Comparison of ENCODE assay signal across 9 cellular contexts in genomic region chr14:92922883-92923743, GRCh38. TPM values are rescaled to one million over a fixed set of nuclear protein-coding genes. Genes with fewer than 3 reads are reported as not detected.
DNase-seq lines count a peak whose midpoint lies in the region; ATAC-seq and TF ChIP-seq lines count a peak whose summit lies in the region.
"Had no signal": no experiment of that assay in that cellular context is flagged by ENCODE, and none has a peak within 500 bp of the region (broad histone marks: within the 10 kb centered on the region; RNA-seq: fewer than 3 reads in every experiment).

CHGA (plus strand) TSS chr14:92923150; CDS start chr14:92923360, 210 bp downstream.

- H3K9me3 ChIP-seq in fibroblast of lung (ENCODE audit: control insufficient read depth, insufficient read depth, low read depth, low read length) = no peaks in the 10 kb centered on the region
- no peaks in the 10 kb centered on the region for H3K9me3 ChIP-seq in neural progenitor cell (ENCODE audit: low read depth)

- H3K4me2 ChIP-seq in fibroblast of lung (ENCODE audit: extremely low read depth, insufficient read depth, low read length) (no peak within 1 kb of the TSS), neural progenitor cell (peak within 1 kb of the TSS; percentile 95)

- DNase-seq in DMS 273 (lab: John Stamatoyannopoulos, UW; ENCODE audit: unreplicated experiment) = peak; percentile 80
- DNase-seq in DMS 273 treated with DMSO at 0.1 percent for 48 hours (lab: John Stamatoyannopoulos, UW) = no peak
- peak; percentile 60 for DNase-seq in NCI-H345 treated with DMSO at 0.1 percent for 48 hours (lab: John Stamatoyannopoulos, UW; ENCODE audit: unreplicated experiment)
- DNase-seq in activated CD8-positive, alpha-beta memory T cell treated with anti-CD3 and anti-CD28 coated beads, Interleukin-2, amount 10 ng/mL, durations not matched to agents 7 days and 5 days = peak; percentile 67
- DNase-seq in fibroblast of lung (ENCODE audit: low read depth in 2 of 2) = peak; percentile 32 to 35
- peak; percentile 92 for DNase-seq in neural progenitor cell (ENCODE audit: low spot score)
- DNase-seq in NCI-H226 = no peak

- TF ChIP-seq CTCF in fibroblast of lung (conservative IDR thresholded peaks at IDR 0.05 in 1 of 2, IDR thresholded peaks at IDR 0.05 in 1 of 2; ENCODE audit: low read depth in 1 of 2, low read length in 2 of 2) = no peak
- no peak for TF ChIP-seq CTCF in neural progenitor cell (IDR thresholded peaks at IDR 0.05)

- H3K4me1 Mint-ChIP-seq in activated CD8-positive, alpha-beta memory T cell treated with anti-CD3 and anti-CD28 coated beads, Interleukin-2, amount 10 ng/mL, durations not matched to agents 7 days and 5 days = peaks cover 4% of the 10 kb centered on the region
- peaks cover 5% of the 10 kb centered on the region for H3K4me1 Mint-ChIP-seq in neural progenitor cell

- peaks cover 6% of the 10 kb centered on the region for H3K27me3 ChIP-seq in fibroblast of lung (ENCODE audit: control insufficient read depth, insufficient read depth, low read length)
- peaks cover 80% of the 10 kb centered on the region for H3K27me3 ChIP-seq in neural progenitor cell

- H3K4me1 ChIP-seq in fibroblast of lung (ENCODE audit: control insufficient read depth, extremely low read depth, insufficient read depth, low read length) (no peaks in the 10 kb centered on the region), neural progenitor cell (no peaks in the 10 kb centered on the region)

- H3F3A ChIP-seq in neural progenitor cell (ENCODE audit: low read depth) = no peaks in the 10 kb centered on the region

- ATAC-seq in activated CD8-positive, alpha-beta memory T cell treated with anti-CD3 and anti-CD28 coated beads, Interleukin-2, amount 10 ng/mL, durations not matched to agents 7 days and 5 days = peak; percentile 80
- ATAC-seq in GM21737 (IDR thresholded peaks at IDR 0.05; ENCODE audit: unreplicated experiment) = no peak

- H3K9ac ChIP-seq in fibroblast of lung (ENCODE audit: insufficient read depth, low read length) (no peak within 1 kb of the TSS), neural progenitor cell (no peak within 1 kb of the TSS)

- H3K4me3 Mint-ChIP-seq in activated CD8-positive, alpha-beta memory T cell treated with anti-CD3 and anti-CD28 coated beads, Interleukin-2, amount 10 ng/mL, durations not matched to agents 7 days and 5 days = no peak within 1 kb of the TSS
- H3K4me3 Mint-ChIP-seq in neural progenitor cell = peak within 1 kb of the TSS; percentile 89

- no peak within 1 kb of the TSS for H3K27ac Mint-ChIP-seq in activated CD8-positive, alpha-beta memory T cell treated with anti-CD3 and anti-CD28 coated beads, Interleukin-2, amount 10 ng/mL, durations not matched to agents 7 days and 5 days
- no peak within 1 kb of the TSS for H3K27ac Mint-ChIP-seq in neural progenitor cell

- CTCF ChIA-PET in activated CD8-positive, alpha-beta memory T cell treated with anti-CD3 and anti-CD28 coated beads, Interleukin-2, amount 10 ng/mL, durations not matched to agents 7 days and 5 days (lab: Charles Lee) = no interaction called here

- H3K27ac ChIP-seq in fibroblast of lung (ENCODE audit: insufficient read depth, low read length) (no peak within 1 kb of the TSS), neural progenitor cell (no peak within 1 kb of the TSS)
- H3K27ac ChIP-seq: 22Rv1 had no signal

- H3K4me3 ChIP-seq in fibroblast of lung (replicated peaks in 1 of 4; ENCODE audit: control extremely low read depth in 1 of 4, insufficient read depth in 1 of 4, low read depth in 3 of 4, low read length in 4 of 4) (no peak within 1 kb of the TSS), neural progenitor cell (peak within 1 kb of the TSS; percentile 78)

- H3K36me3 Mint-ChIP-seq in activated CD8-positive, alpha-beta memory T cell treated with anti-CD3 and anti-CD28 coated beads, Interleukin-2, amount 10 ng/mL, durations not matched to agents 7 days and 5 days = no peaks in the 10 kb centered on the region
- no peaks in the 10 kb centered on the region for H3K36me3 Mint-ChIP-seq in neural progenitor cell

- no peaks in the 10 kb centered on the region for H4K20me1 ChIP-seq in fibroblast of lung (ENCODE audit: control insufficient read depth, extremely low read depth, insufficient read depth, low read length)
- H4K20me1 ChIP-seq in neural progenitor cell (ENCODE audit: low read depth) = peaks cover 8% of the 10 kb centered on the region

- no peaks in the 10 kb centered on the region for H3K9me3 Mint-ChIP-seq in activated CD8-positive, alpha-beta memory T cell treated with anti-CD3 and anti-CD28 coated beads, Interleukin-2, amount 10 ng/mL, durations not matched to agents 7 days and 5 days (ENCODE audit: low read depth)
- no peaks in the 10 kb centered on the region for H3K9me3 Mint-ChIP-seq in neural progenitor cell

- H3K36me3 ChIP-seq in fibroblast of lung (ENCODE audit: control insufficient read depth, insufficient read depth, low read length) = no peaks in the 10 kb centered on the region
- H3K36me3 ChIP-seq in neural progenitor cell = no peaks in the 10 kb centered on the region

- peaks cover 22% of the 10 kb centered on the region for H3K27me3 Mint-ChIP-seq in activated CD8-positive, alpha-beta memory T cell treated with anti-CD3 and anti-CD28 coated beads, Interleukin-2, amount 10 ng/mL, durations not matched to agents 7 days and 5 days
- peaks cover 43% of the 10 kb centered on the region for H3K27me3 Mint-ChIP-seq in neural progenitor cell (ENCODE audit: insufficient read depth, low read depth)

- H3K79me2 ChIP-seq in fibroblast of lung (ENCODE audit: control insufficient read depth, insufficient read depth, low read length) = no peaks in the 10 kb centered on the region
- H3K79me2 ChIP-seq in neural progenitor cell (ENCODE audit: low read depth) = no peaks in the 10 kb centered on the region

- H2AFZ ChIP-seq in fibroblast of lung (ENCODE audit: low read length) (no peak within 1 kb of the TSS), neural progenitor cell (replicated peaks) (peak within 1 kb of the TSS; percentile 79)

RNA-seq across cellular contexts. Expression of gene CHGA, which starts in this region (rescaled TPM):
- total RNA-seq in activated CD8-positive, alpha-beta memory T cell treated with anti-CD3 and anti-CD28 coated beads, Interleukin-2, amount 10 ng/mL, durations not matched to agents 7 days and 5 days = not detected
- not detected in 2 replicates for total RNA-seq in fibroblast of lung
- not detected in 2 replicates for polyA plus RNA-seq in fibroblast of lung
- not detected in 2 replicates for polyA plus RNA-seq in fibroblast of lung (2012)
- polyA minus RNA-seq in fibroblast of lung (ENCODE audit: low replicate concordance) = not detected in 2 replicates
- 0.77 TPM in 1 of 2 replicates, not detected in the other for total RNA-seq in neural progenitor cell (ENCODE audit: low replicate concordance)

Comparison
In these comparisons a context has a peak if more than half of its experiments do, and no peak if none do; other contexts are left out.
1. DNase-seq: peak in DMS 273 (single experiment) and NCI-H345 treated with DMSO at 0.1 percent for 48 hours (single experiment); none in DMS 273 treated with DMSO at 0.1 percent for 48 hours (single experiment) and NCI-H226 (single experiment).
2. Peak in DNase-seq and ATAC-seq in activated CD8-positive, alpha-beta memory T cell treated with anti-CD3 and anti-CD28 coated beads, Interleukin-2, amount 10 ng/mL, durations not matched to agents 7 days and 5 days; RNA of the gene not detected or under 1 TPM.
3. Peak in DNase-seq in fibroblast of lung; RNA of the gene not detected or under 1 TPM.
4. Peak in DNase-seq, H3K4me3 ChIP-seq and H3K4me2 ChIP-seq in neural progenitor cell; RNA of the gene not detected or under 1 TPM.